In the genomic region with DNA sequence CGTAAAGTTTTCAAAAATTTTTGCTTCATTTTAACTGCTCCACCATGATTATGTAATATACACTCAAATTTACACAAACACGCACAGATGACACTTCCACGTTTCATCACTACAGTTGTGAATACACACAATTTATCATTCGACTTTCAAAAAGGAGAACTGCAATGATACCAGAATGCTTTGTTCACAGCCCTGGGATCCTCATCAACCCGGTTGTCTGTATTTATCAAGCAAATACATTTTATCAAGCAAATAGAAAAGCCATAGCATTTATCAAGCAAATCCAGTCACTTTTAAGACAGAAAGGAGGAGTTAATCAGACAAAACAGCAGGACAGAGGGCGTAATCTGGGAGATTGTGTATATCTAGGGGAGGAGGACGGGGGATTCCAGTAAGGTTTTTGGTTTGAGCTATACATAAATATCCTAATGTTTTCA, we compare ENCODE assay signal across 1 cellular context.
TF ChIP-seq lines count a peak whose summit lies in the region.

No MANE protein-coding gene starts in this region.

TF ChIP-seq in HEK293T, 16 proteins besides CTCF, POLR2A, EP300 and RAD21 (continued from another document):
- TF ChIP-seq, protein P1, sequence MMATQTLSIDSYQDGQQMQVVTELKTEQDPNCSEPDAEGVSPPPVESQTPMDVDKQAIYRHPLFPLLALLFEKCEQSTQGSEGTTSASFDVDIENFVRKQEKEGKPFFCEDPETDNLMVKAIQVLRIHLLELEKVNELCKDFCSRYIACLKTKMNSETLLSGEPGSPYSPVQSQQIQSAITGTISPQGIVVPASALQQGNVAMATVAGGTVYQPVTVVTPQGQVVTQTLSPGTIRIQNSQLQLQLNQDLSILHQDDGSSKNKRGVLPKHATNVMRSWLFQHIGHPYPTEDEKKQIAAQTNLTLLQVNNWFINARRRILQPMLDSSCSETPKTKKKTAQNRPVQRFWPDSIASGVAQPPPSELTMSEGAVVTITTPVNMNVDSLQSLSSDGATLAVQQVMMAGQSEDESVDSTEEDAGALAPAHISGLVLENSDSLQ (IDR thresholded peaks at IDR 0.05), result no peak
- no peak for TF ChIP-seq SUZ12 (IDR thresholded peaks at IDR 0.05)
- no peak for TF ChIP-seq FOXM1 (IDR thresholded peaks at IDR 0.05; ENCODE audit: borderline replicate concordance)
- TF ChIP-seq LEF1 (IDR thresholded peaks at IDR 0.05; ENCODE audit: borderline replicate concordance), result no peak
- no peak for TF ChIP-seq ZNF384 (IDR thresholded peaks at IDR 0.05)
- TF ChIP-seq ELF4 (IDR thresholded peaks at IDR 0.05), result no peak
- TF ChIP-seq CTBP1 (IDR thresholded peaks at IDR 0.05; ENCODE audit: borderline replicate concordance), result no peak
- TF ChIP-seq NFRKB (IDR thresholded peaks at IDR 0.05), result no peak
- no peak for TF ChIP-seq TARDBP (IDR thresholded peaks at IDR 0.05)
- TF ChIP-seq FOXK2 (IDR thresholded peaks at IDR 0.05), result no peak
- no peak for TF ChIP-seq HDGF (IDR thresholded peaks at IDR 0.05; ENCODE audit: borderline replicate concordance)
- no peak for TF ChIP-seq BHLHE40 (IDR thresholded peaks at IDR 0.05; ENCODE audit: borderline replicate concordance)
- TF ChIP-seq L3MBTL2 (conservative IDR thresholded peaks at IDR 0.05), result no peak
- TF ChIP-seq ARNT (IDR thresholded peaks at IDR 0.05), result no peak
